In the genomic region with DNA sequence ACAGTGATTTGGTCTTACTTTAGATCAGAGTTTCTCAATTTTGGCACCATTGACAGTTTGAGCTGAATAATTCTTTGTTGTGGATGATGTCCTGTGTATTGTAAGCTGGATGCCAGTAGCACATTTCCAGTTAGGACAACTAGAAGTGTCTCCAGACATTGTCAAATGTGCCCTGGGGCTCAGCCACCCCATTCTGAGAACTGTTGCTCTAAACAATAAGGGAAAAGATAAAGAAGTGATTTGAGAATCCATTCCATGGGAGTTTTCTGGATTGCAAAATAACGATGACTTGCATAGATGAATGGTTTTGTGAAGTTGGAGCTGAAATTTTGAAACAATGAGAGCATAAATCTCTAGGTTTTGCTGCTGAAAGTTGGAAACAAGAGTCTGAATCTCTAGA, we compare ENCODE assay signal across 19 cellular contexts. TPM values are rescaled to one million over a fixed set of nuclear protein-coding genes. Genes with fewer than 3 reads are reported as not detected.
A peak's percentile ranks its signal among the peaks of the same experiment; 100 is the strongest.
DNase-seq lines count a peak whose midpoint lies in the region; ATAC-seq and TF ChIP-seq lines count a peak whose summit lies in the region.
"Had no signal": no experiment of that assay in that cellular context is flagged by ENCODE, and none has a peak within 500 bp of the region (broad histone marks: within the 10 kb centered on the region; RNA-seq: fewer than 3 reads in every experiment).

No MANE protein-coding gene starts in this region.

- no peak overlapping the region for H2BK120ac ChIP-seq in mesenchymal stem cell (ENCODE audit: low read depth, low read length)

- no peak overlapping the region for H2BK12ac ChIP-seq in mesenchymal stem cell (ENCODE audit: low read length in 2 of 2)

- H3K4me3 Mint-ChIP-seq in HFFc6 (no peak overlapping the region), endodermal cell (no peak overlapping the region)
- H3K4me3 Mint-ChIP-seq: CD8-positive, alpha-beta memory T cell; neural crest cell had no signal

- H3K27me3 Mint-ChIP-seq in HFFc6 (ENCODE audit: insufficient read depth), result no peaks in the 10 kb centered on the region
- H3K27me3 Mint-ChIP-seq in endodermal cell (ENCODE audit: insufficient read depth), result no peaks in the 10 kb centered on the region
- H3K27me3 Mint-ChIP-seq: CD8-positive, alpha-beta memory T cell had no signal

- H3K27me3 ChIP-seq in endodermal cell (ENCODE audit: control insufficient read depth, insufficient read depth, low read length, poor library complexity, severe bottlenecking) (no peaks in the 10 kb centered on the region), mesenchymal stem cell (ENCODE audit: control insufficient read depth in 1 of 2, insufficient read depth in 1 of 2, low read length in 2 of 2) (no peaks in the 10 kb centered on the region)
- H3K27me3 ChIP-seq: spleen, testis had no signal

- H3K9me3 Mint-ChIP-seq in HFFc6 (no peaks in the 10 kb centered on the region), endodermal cell (no peaks in the 10 kb centered on the region)
- H3K9me3 Mint-ChIP-seq: CD8-positive, alpha-beta memory T cell; neural crest cell had no signal

- no peak overlapping the region for H3K14ac ChIP-seq in mesenchymal stem cell (ENCODE audit: low read length in 2 of 2)

- DNase-seq in AG09309 (ENCODE audit: low read depth), result peak; percentile 3
- DNase-seq in HFFc6, result no peak
- no peak for DNase-seq in endodermal cell
- DNase-seq in mesenchymal stem cell, result peak; percentile 7
- DNase-seq in NCI-H82 (lab: John Stamatoyannopoulos, UW), result no peak
- DNase-seq: CD8-positive, alpha-beta memory T cell; central memory CD4-positive, alpha-beta T cell; NCI-H1048; NCI-H2029 treated with DMSO at 0.1 percent for 48 hours; NCI-H510A; psoas muscle; RPMI8226; spleen; stimulated activated CD8-positive, alpha-beta memory T cell treated with anti-CD3 and anti-CD28 coated beads, Interleukin-4, amount 100 ng/mL, for 48 hours; testis had no signal

- TF ChIP-seq CTCF in AG09309 (IDR thresholded peaks at IDR 0.05; ENCODE audit: control insufficient read depth, insufficient read depth, low read depth, low read length, missing control alignments) (no peak), HFFc6 (IDR thresholded peaks at IDR 0.05) (no peak), endodermal cell (conservative IDR thresholded peaks at IDR 0.05) (no peak)

- peaks cover 94% of the 10 kb centered on the region for H3K36me3 ChIP-seq in endodermal cell (ENCODE audit: control insufficient read depth, insufficient read depth, low read length)
- peaks cover 12 to 52% of the 10 kb centered on the region in 2 experiments for H3K36me3 ChIP-seq in mesenchymal stem cell (ENCODE audit: control insufficient read depth in 1 of 2, insufficient read depth in 2 of 2, low read depth in 1 of 2, low read length in 2 of 2)

- H2BK5ac ChIP-seq in mesenchymal stem cell (ENCODE audit: low read depth, low read length, poor library complexity, severe bottlenecking), result no peak overlapping the region

- 95 to 100% methylated on average over 1 of the region's 1 CpG for WGBS in endodermal cell (ENCODE audit: insufficient coverage in 1 of 2, insufficient read length in 1 of 2), 2 experiments
- 95% methylated on average over 1 of the region's 1 CpG for WGBS in mesenchymal stem cell

- H3K27ac ChIP-seq in endodermal cell (ENCODE audit: low read depth, low read length), result no peak overlapping the region
- H3K27ac ChIP-seq in mesenchymal stem cell (ENCODE audit: low read length, poor library complexity, severe bottlenecking), result no peak overlapping the region
- H3K27ac ChIP-seq: psoas muscle, spleen, testis had no signal

- H3K4me1 ChIP-seq in endodermal cell (ENCODE audit: control insufficient read depth, insufficient read depth, low read length) (peaks cover 5% of the 10 kb centered on the region), mesenchymal stem cell (ENCODE audit: control insufficient read depth, insufficient read depth, low read depth, low read length) (no peaks in the 10 kb centered on the region)
- H3K4me1 ChIP-seq: psoas muscle, spleen had no signal

- H2AFZ ChIP-seq in mesenchymal stem cell (ENCODE audit: low read depth, low read length), result no peak overlapping the region

- no peak overlapping the region for H4K91ac ChIP-seq in mesenchymal stem cell (ENCODE audit: low read length)

- peaks cover 5% of the 10 kb centered on the region for H3K79me1 ChIP-seq in mesenchymal stem cell (replicated peaks; ENCODE audit: low read length, poor library complexity, severe bottlenecking)

- no peak overlapping the region for H3K4me2 ChIP-seq in mesenchymal stem cell (ENCODE audit: low read length, poor library complexity, severe bottlenecking)

- no peak overlapping the region for H3K18ac ChIP-seq in mesenchymal stem cell (ENCODE audit: low read depth in 1 of 2, low read length in 2 of 2)

- H3K9ac ChIP-seq in endodermal cell (ENCODE audit: extremely low read depth, low read length, poor library complexity, severe bottlenecking) (no peak overlapping the region), mesenchymal stem cell (ENCODE audit: low read length) (peak overlapping the region; percentile 49)

- ATAC-seq in GM21825 (IDR thresholded peaks at IDR 0.05; ENCODE audit: unreplicated experiment) (no peak), GM21576 (IDR thresholded peaks at IDR 0.05; ENCODE audit: unreplicated experiment) (no peak), GM18511 (IDR thresholded peaks at IDR 0.05; ENCODE audit: unreplicated experiment) (no peak)
- ATAC-seq: psoas muscle had no signal

- H3K9me3 ChIP-seq in endodermal cell (ENCODE audit: control insufficient read depth, low read length) (no peaks in the 10 kb centered on the region), mesenchymal stem cell (ENCODE audit: control insufficient read depth, low read length) (no peaks in the 10 kb centered on the region)
- H3K9me3 ChIP-seq: psoas muscle, spleen, testis had no signal

- H3K4me3 ChIP-seq in AG09309 (ENCODE audit: control insufficient read depth, low read depth, low read length) (no peak overlapping the region), endodermal cell (ENCODE audit: low read length) (no peak overlapping the region), mesenchymal stem cell (ENCODE audit: insufficient read depth in 1 of 2, low read depth in 1 of 2, low read length in 2 of 2) (no peak overlapping the region)
- H3K4me3 ChIP-seq: psoas muscle, spleen, testis had no signal

- H3K4me1 Mint-ChIP-seq in HFFc6 (ENCODE audit: low read depth) (peaks cover 31% of the 10 kb centered on the region), endodermal cell (peaks cover 7% of the 10 kb centered on the region)
- H3K4me1 Mint-ChIP-seq: CD8-positive, alpha-beta memory T cell; neural crest cell had no signal

- no peak overlapping the region for H3K4ac ChIP-seq in mesenchymal stem cell (ENCODE audit: low read depth in 1 of 2, low read length in 2 of 2)

- H3K27ac Mint-ChIP-seq in HFFc6 (peak overlapping the region; percentile 47), endodermal cell (peak overlapping the region; percentile 67)

- no peak overlapping the region for H4K8ac ChIP-seq in mesenchymal stem cell (ENCODE audit: low read length)

- no peak overlapping the region for H2BK15ac ChIP-seq in mesenchymal stem cell (ENCODE audit: low read depth, poor library complexity, severe bottlenecking)

- no peak overlapping the region for H3K23ac ChIP-seq in mesenchymal stem cell (ENCODE audit: low read length in 2 of 2)

- no peak overlapping the region for H2AK5ac ChIP-seq in mesenchymal stem cell (ENCODE audit: low read length, severe bottlenecking)

- H3K36me3 Mint-ChIP-seq in HFFc6 (ENCODE audit: low read depth) (peaks cover 24% of the 10 kb centered on the region), endodermal cell (ENCODE audit: low read depth) (peaks cover 75% of the 10 kb centered on the region)

RNA-seq across cellular contexts. Expression of gene NUP205, which starts 44.6 kb away (rescaled TPM):
- 10 to 100 TPM; 32.3 to 54.7 (median 49.9) TPM for total RNA-seq in HFFc6 (2021; fragmentation: NEBNext Ultra II Directional; extraction: Animal tissue kit (Norgen Biotek cat#: 25700))
- 100 to 1,000 TPM; 118 to 129 TPM for total RNA-seq in endodermal cell
- 104 TPM for polyA plus RNA-seq in endodermal cell (2013, experiment 1 of 2)
- polyA plus RNA-seq in endodermal cell (2013, experiment 2 of 2), result 96.3 TPM
- 20.3 TPM for polyA plus RNA-seq in mesenchymal stem cell (2013, experiment 1 of 2)
- 23.8 TPM for polyA plus RNA-seq in mesenchymal stem cell (2013, experiment 2 of 2)

Comparison
In these comparisons a context has a peak if more than half of its experiments do, and no peak if none do; other contexts are left out.
1. DNase-seq: peak in AG09309 (single experiment) and mesenchymal stem cell (single experiment); none in HFFc6 (single experiment), endodermal cell (single experiment) and NCI-H82 (single experiment).